In genomic region chr3:63707731-63708130, GRCh38 we compare ENCODE assay signal across 36 cellular contexts. TPM values are rescaled to one million over a fixed set of nuclear protein-coding genes. Genes with fewer than 3 reads are reported as not detected.
"Had no signal": no experiment of that assay in that cellular context is flagged by ENCODE, and none has a peak within 500 bp of the region (broad histone marks: within the 10 kb centered on the region; RNA-seq: fewer than 3 reads in every experiment).

No MANE protein-coding gene starts in this region.

- H3K27ac ChIP-seq: heart right ventricle, hepatocyte, parathyroid adenoma, psoas muscle, right atrium auricular region, right lobe of liver, stomach, suprapubic skin, thoracic aorta, tibial artery, upper lobe of right lung had no signal

- H3K4me1 ChIP-seq: parathyroid adenoma, psoas muscle, right atrium auricular region, right lobe of liver, stomach, suprapubic skin, upper lobe of right lung had no signal

- H3K27me3 Mint-ChIP-seq: naive B cell had no signal

- H3K27ac Mint-ChIP-seq: mesothelial cell of epicardium; naive B cell; natural killer cell; stimulated activated memory B cell treated with anti-CD40 and anti-IgM and Interleukin-4, amounts not matched to agents 10 μg/mL and 1 μg/mL and 100 μg/mL, for 72 hours had no signal

- H3K9me3 Mint-ChIP-seq: mesothelial cell of epicardium; stimulated activated memory B cell treated with anti-CD40 and anti-IgM and Interleukin-4, amounts not matched to agents 10 μg/mL and 1 μg/mL and 100 μg/mL, for 72 hours had no signal

- H3K4me2 ChIP-seq: hepatocyte, smooth muscle cell had no signal

- H3K79me2 ChIP-seq: hepatocyte, parathyroid adenoma had no signal

- H3K36me3 ChIP-seq: heart right ventricle, right atrium auricular region, right lobe of liver, stomach, suprapubic skin, thoracic aorta, tibial artery, upper lobe of right lung had no signal

- DNase-seq: heart right ventricle; kidney glomerular epithelial cell; left cardiac atrium; mesendoderm; naive B cell; natural killer cell; nucleus accumbens; psoas muscle; right lobe of liver; stimulated activated CD4-positive, alpha-beta T cell treated with anti-CD3 and anti-CD28 coated beads, Interleukin-1b, Interleukin-23, amount 100 ng/mL, for 48 hours; stimulated activated CD4-positive, alpha-beta T cell treated with anti-CD3 and anti-CD28 coated beads, Interleukin-2, amount 100 ng/mL, for 48 hours; stimulated activated CD4-positive, alpha-beta T cell treated with anti-CD3 and anti-CD28 coated beads, Interleukin-4, amount 100 ng/mL, for 4 hours; stimulated activated CD8-positive, alpha-beta memory T cell treated with anti-CD3 and anti-CD28 coated beads, Interleukin-4, amount 100 ng/mL, for 48 hours; stimulated activated naive CD4-positive, alpha-beta T cell treated with Interleukin-2 at 50 U/mL for 16 hours; stomach; tibial artery; trophoblast cell; upper lobe of right lung had no signal

- H3K4me1 Mint-ChIP-seq: mesothelial cell of epicardium; naive B cell; natural killer cell; stimulated activated memory B cell treated with anti-CD40 and anti-IgM and Interleukin-4, amounts not matched to agents 10 μg/mL and 1 μg/mL and 100 μg/mL, for 72 hours had no signal

- H3K27me3 ChIP-seq: heart right ventricle, hepatocyte, right atrium auricular region, right lobe of liver, stomach, suprapubic skin, tibial artery, upper lobe of right lung had no signal

- H3K9ac ChIP-seq: parathyroid adenoma had no signal

- H3K4me3 Mint-ChIP-seq: mesothelial cell of epicardium; naive B cell; natural killer cell; stimulated activated memory B cell treated with anti-CD40 and anti-IgM and Interleukin-4, amounts not matched to agents 10 μg/mL and 1 μg/mL and 100 μg/mL, for 72 hours had no signal

- H3K36me3 Mint-ChIP-seq: mesothelial cell of epicardium; natural killer cell; stimulated activated memory B cell treated with anti-CD40 and anti-IgM and Interleukin-4, amounts not matched to agents 10 μg/mL and 1 μg/mL and 100 μg/mL, for 72 hours had no signal

- H2AFZ ChIP-seq: hepatocyte, parathyroid adenoma had no signal

- H3K4me3 ChIP-seq: heart right ventricle, hepatocyte, lung, psoas muscle, right atrium auricular region, right lobe of liver, smooth muscle cell, stomach, suprapubic skin, thoracic aorta, tibial artery, upper lobe of right lung had no signal

- H3K9me3 ChIP-seq: heart right ventricle, psoas muscle, right atrium auricular region, right lobe of liver, stomach, suprapubic skin, thoracic aorta, tibial artery, upper lobe of right lung had no signal

RNA-seq across cellular contexts. Expression of gene SNTN, which starts 55.3 kb away (rescaled TPM):
- total RNA-seq: heart right ventricle, hepatocyte, left cardiac atrium, left lobe of liver, lower leg skin, mononuclear cell, natural killer cell, osteocyte, posterior vena cava, psoas muscle, right atrium auricular region, right lobe of liver, skeletal muscle tissue, smooth muscle cell, stomach, subcutaneous adipose tissue, suprapubic skin, thoracic aorta, upper lobe of right lung had no signal
- polyA plus RNA-seq: heart right ventricle, hepatocyte, keratinocyte, neural cell, psoas muscle, smooth muscle cell, stomach had no signal
